ENCODE assay signal across 8 cellular contexts in the genomic region with DNA sequence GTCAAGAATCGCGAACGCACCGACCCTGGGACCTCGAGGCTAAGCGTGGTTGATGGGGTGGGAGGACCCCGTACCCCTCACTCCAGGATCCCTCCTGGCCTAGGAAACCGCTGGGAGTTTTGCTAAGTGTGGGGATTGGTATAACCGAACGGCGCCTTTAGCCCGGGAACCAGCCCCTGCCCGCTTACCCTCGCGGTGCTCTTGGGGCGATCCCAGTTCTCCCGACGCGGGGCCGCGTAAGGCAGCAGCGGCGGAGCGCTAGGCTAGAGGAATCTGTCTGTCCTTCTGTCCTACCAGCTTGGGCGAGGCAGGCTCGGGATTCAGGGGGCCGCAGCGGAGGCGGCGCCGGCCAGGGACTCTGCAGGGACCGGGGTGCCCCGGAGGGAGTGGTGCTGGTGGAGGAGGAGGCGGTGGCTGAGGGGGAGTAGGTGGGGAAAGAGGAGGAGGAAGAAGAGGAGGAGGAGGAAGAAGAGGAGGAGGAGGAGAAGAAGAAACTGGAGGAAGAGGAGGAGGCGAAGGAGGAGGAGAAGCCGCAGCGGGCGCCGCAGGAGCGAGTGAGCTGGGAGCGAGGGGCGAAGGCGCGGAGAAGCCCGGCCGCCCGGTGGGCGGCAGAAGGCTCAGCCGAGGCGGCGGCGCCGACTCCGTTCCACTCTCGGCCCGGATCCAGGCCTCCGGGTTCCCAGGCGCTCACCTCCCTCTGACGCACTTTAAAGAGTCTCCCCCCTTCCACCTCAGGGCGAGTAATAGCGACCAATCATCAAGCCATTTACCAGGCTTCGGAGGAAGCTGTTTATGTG. TPM values are rescaled to one million over a fixed set of nuclear protein-coding genes. Genes with fewer than 3 reads are reported as not detected.
DNase-seq lines count a peak whose midpoint lies in the region; ATAC-seq and TF ChIP-seq lines count a peak whose summit lies in the region.

No MANE protein-coding gene starts in this region.

- POLR2A ChIA-PET in CD4-positive, alpha-beta T cell (lab: Charles Lee) = no interaction called here

- no peak overlapping the region for H3K27ac ChIP-seq in CD4-positive, alpha-beta T cell (ENCODE audit: low read depth, low read length)
- no peak overlapping the region for H3K27ac ChIP-seq in upper lobe of right lung

- no peak for DNase-seq in CD4-positive, alpha-beta T cell
- DNase-seq in central memory CD8-positive, alpha-beta T cell (ENCODE audit: low spot score in 2 of 2) = no peak
- no peak for DNase-seq in left colon
- DNase-seq in upper lobe of right lung = no peak
- no peak for DNase-seq in NCI-H187 treated with DMSO at 0.1 percent for 48 hours (lab: John Stamatoyannopoulos, UW)
- no peak for DNase-seq in NCI-H2196 treated with DMSO at 0.1 percent for 48 hours (lab: John Stamatoyannopoulos, UW; ENCODE audit: unreplicated experiment)

- TF ChIP-seq EP300 in Ishikawa (IDR thresholded peaks at IDR 0.05; ENCODE audit: borderline replicate concordance) = no peak; the same call in 1 of the 2 replicates

- H3K4me1 Mint-ChIP-seq in CD4-positive, alpha-beta T cell (ENCODE audit: low read depth) = peaks cover 19% of the 10 kb centered on the region
- peaks cover 10% of the 10 kb centered on the region for H3K4me1 Mint-ChIP-seq in central memory CD8-positive, alpha-beta T cell

- peaks cover 67% of the 10 kb centered on the region for H3K27me3 Mint-ChIP-seq in CD4-positive, alpha-beta T cell
- H3K27me3 Mint-ChIP-seq in central memory CD8-positive, alpha-beta T cell = peaks cover 76% of the 10 kb centered on the region

- no peak overlapping the region for H3K27ac Mint-ChIP-seq in CD4-positive, alpha-beta T cell
- no peak overlapping the region for H3K27ac Mint-ChIP-seq in central memory CD8-positive, alpha-beta T cell (ENCODE audit: low read depth)

- H3K4me3 ChIP-seq in upper lobe of right lung = no peak overlapping the region

- intact Hi-C loops in CD4-positive, alpha-beta T cell (cut with DNase I, micrococcal nuclease) = no loop called here
- intact Hi-C loops in left colon (cut with DNase I, micrococcal nuclease) (no loop called here), upper lobe of right lung (cut with DNase I) (no loop called here)

- peak overlapping the region; percentile 62 for H3K4me3 Mint-ChIP-seq in CD4-positive, alpha-beta T cell
- H3K4me3 Mint-ChIP-seq in central memory CD8-positive, alpha-beta T cell = peak overlapping the region; percentile 51

- CTCF ChIA-PET in CD4-positive, alpha-beta T cell (lab: Charles Lee) = no interaction called here

- peaks cover 84% of the 10 kb centered on the region for H3K27me3 ChIP-seq in CD4-positive, alpha-beta T cell (ENCODE audit: control insufficient read depth, insufficient read depth, low read length)
- H3K27me3 ChIP-seq in upper lobe of right lung = peaks cover 98% of the 10 kb centered on the region

- TF ChIP-seq CTCF in CD4-positive, alpha-beta T cell (IDR thresholded peaks at IDR 0.05) = no peak
- TF ChIP-seq CTCF in upper lobe of right lung (IDR thresholded peaks at IDR 0.05) = no peak

- no peaks in the 10 kb centered on the region for H3K9me3 ChIP-seq in CD4-positive, alpha-beta T cell (ENCODE audit: control insufficient read depth, low read length)
- no peaks in the 10 kb centered on the region for H3K9me3 ChIP-seq in upper lobe of right lung

- ATAC-seq in CD4-positive, alpha-beta T cell (ENCODE audit: poor library complexity) = peak; percentile 24
- no peak for ATAC-seq in central memory CD8-positive, alpha-beta T cell (replicated peaks; ENCODE audit: extremely low read depth, poor library complexity, severe bottlenecking)
- ATAC-seq in left colon (peak; percentile 26), upper lobe of right lung (no peak), HG03039 (IDR thresholded peaks at IDR 0.05; ENCODE audit: unreplicated experiment) (no peak)

- no peaks in the 10 kb centered on the region for H3K9me3 Mint-ChIP-seq in CD4-positive, alpha-beta T cell
- H3K9me3 Mint-ChIP-seq in central memory CD8-positive, alpha-beta T cell = no peaks in the 10 kb centered on the region

- no peaks in the 10 kb centered on the region for H3K36me3 Mint-ChIP-seq in CD4-positive, alpha-beta T cell (ENCODE audit: low read depth)
- no peaks in the 10 kb centered on the region for H3K36me3 Mint-ChIP-seq in central memory CD8-positive, alpha-beta T cell (ENCODE audit: insufficient read depth)

- no peak for TF ChIP-seq RAD21 in Ishikawa (IDR thresholded peaks at IDR 0.05; ENCODE audit: low read depth)

- no peaks in the 10 kb centered on the region for H3K36me3 ChIP-seq in upper lobe of right lung

- H3K4me1 ChIP-seq in upper lobe of right lung = peaks cover 28% of the 10 kb centered on the region

TF ChIP-seq in Ishikawa, 13 proteins besides CTCF, POLR2A, EP300 and RAD21:
- TF ChIP-seq NFIC (IDR thresholded peaks at IDR 0.05) (no peak), CREB1 (IDR thresholded peaks at IDR 0.05; ENCODE audit: low read depth) (peak; percentile 66), USF1 (IDR thresholded peaks at IDR 0.05) (no peak), FOXM1 (IDR thresholded peaks at IDR 0.05; ENCODE audit: borderline replicate concordance, low read depth) (no peak), TCF12 (IDR thresholded peaks at IDR 0.05; ENCODE audit: low read depth) (peak; percentile 40; the same call in 1 of the 2 replicates), REST (IDR thresholded peaks at IDR 0.05; ENCODE audit: low read depth) (no peak), YY1 (IDR thresholded peaks at IDR 0.05; ENCODE audit: low read depth) (0 out of 2 replicates have a peak, but pooled peaks have one; percentile 42), ZBTB7A (IDR thresholded peaks at IDR 0.05; ENCODE audit: low read depth) (peak; percentile 61; the same call in 1 of the 2 replicates), TEAD4 (IDR thresholded peaks at IDR 0.05) (no peak), MAX (IDR thresholded peaks at IDR 0.05) (no peak; the same call in 1 of the 2 replicates), CEBPB (IDR thresholded peaks at IDR 0.05) (no peak), EGR1 (IDR thresholded peaks at IDR 0.05) (no peak), TAF1 (IDR thresholded peaks at IDR 0.05; ENCODE audit: low read depth) (no peak; the same call in 1 of the 2 replicates)
TF ChIP-seq in Ishikawa: peak in this region for 4.

RNA-seq across cellular contexts. Expression of gene EMX2, which starts 0.4 kb away (rescaled TPM):
- not detected for total RNA-seq in CD4-positive, alpha-beta T cell
- total RNA-seq in left colon (under 1 TPM in 1 of 2 donors, not detected in 1; 0.31 TPM), upper lobe of right lung (not detected)

Comparison
In these comparisons a context has a peak if more than half of its experiments do, and no peak if none do; other contexts are left out.
1. ATAC-seq: peak in CD4-positive, alpha-beta T cell (single experiment) and left colon (single experiment); none in central memory CD8-positive, alpha-beta T cell (single experiment), upper lobe of right lung (single experiment) and HG03039 (single experiment).